Comparison of ENCODE assay signal across 8 cellular contexts in the genomic region with DNA sequence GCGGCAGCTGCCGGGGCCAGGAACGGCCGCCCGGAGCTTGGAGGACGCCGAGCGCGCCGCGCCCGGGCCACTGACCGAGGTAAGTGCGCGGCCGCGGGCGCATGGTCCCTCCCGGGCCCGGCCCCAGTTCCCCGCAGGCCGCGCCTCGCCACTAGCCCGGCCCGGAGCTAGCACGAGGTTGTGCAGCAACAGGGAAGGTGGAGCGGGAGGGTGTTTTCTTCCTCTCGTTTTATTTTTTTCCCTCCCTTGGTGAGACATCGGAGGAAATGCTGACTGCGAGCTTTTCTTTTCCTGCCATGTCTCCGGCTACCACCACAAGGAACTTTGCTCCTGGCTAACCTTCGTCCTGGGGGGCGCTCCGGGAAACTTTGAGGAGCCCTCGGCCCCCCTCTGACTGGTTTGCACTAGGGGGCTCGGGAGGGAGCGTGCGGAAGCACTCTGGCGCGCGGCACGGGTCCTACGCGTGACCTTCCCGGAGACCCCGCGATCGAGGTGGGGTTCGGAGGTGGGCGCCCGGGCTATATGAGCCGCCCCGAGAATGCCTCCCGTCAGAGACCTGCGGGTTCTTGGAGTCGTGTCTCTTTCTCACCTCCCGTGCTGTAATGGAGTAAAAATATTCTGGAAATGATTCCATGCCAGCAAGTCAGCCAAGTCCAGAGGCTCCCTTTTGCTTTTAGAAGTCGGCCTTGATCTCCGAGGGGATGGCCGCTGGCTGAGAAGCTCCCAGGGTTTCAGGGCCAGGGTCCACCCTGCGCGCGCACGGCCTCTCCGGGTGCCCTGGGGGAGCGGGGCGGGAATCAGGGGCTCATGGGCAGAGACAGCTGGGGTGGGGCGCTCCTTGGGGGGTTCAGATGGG. TPM values are rescaled to one million over a fixed set of nuclear protein-coding genes. Genes with fewer than 3 reads are reported as not detected.
DNase-seq lines count a peak whose midpoint lies in the region; TF ChIP-seq lines count a peak whose summit lies in the region.

No MANE protein-coding gene starts in this region.

- peak overlapping the region; percentile 31 for H3K4me3 ChIP-seq in astrocyte of the spinal cord (ENCODE audit: low read depth, low read length)

- no peak for TF ChIP-seq CTCF in astrocyte of the spinal cord (IDR thresholded peaks at IDR 0.05; ENCODE audit: low read depth, low read length)

- peak; percentile 6 for DNase-seq in NCI-H2171 treated with DMSO at 0.1 percent for 48 hours (lab: John Stamatoyannopoulos, UW)
- no peak for DNase-seq in NCI-H2171 (lab: John Stamatoyannopoulos, UW)
- DNase-seq in astrocyte of the spinal cord (ENCODE audit: low read depth, low spot score): peak; percentile 37
- DNase-seq in kidney glomerular epithelial cell (lab: John Stamatoyannopoulos, UW): peak; percentile 20
- peak; percentile 12 for DNase-seq in superior temporal gyrus (ENCODE audit: extremely low spot score)
- no peak for DNase-seq in NCI-H446 treated with DMSO at 0.1 percent for 48 hours (lab: John Stamatoyannopoulos, UW)
- no peak for DNase-seq in activated gamma-delta T cell treated with Interleukin-2 at 50 U/mL for 16 hours
- no peak for DNase-seq in ureter (ENCODE audit: low spot score)

- in situ Hi-C loops in astrocyte of the spinal cord (cut with HindIII; ENCODE audit: low sequenced_read_pairs): no loop called here

RNA-seq across cellular contexts. Expression of a gene that starts 0.9 kb away (rescaled TPM):
- total RNA-seq in ureter: 1.6 TPM

Comparison
In these comparisons a context has a peak if more than half of its experiments do, and no peak if none do; other contexts are left out.
1. DNase-seq: peak in NCI-H2171 treated with DMSO at 0.1 percent for 48 hours (single experiment), astrocyte of the spinal cord (single experiment), kidney glomerular epithelial cell (single experiment) and superior temporal gyrus (single experiment); none in NCI-H2171 (single experiment), NCI-H446 treated with DMSO at 0.1 percent for 48 hours (single experiment), activated gamma-delta T cell treated with Interleukin-2 at 50 U/mL for 16 hours (single experiment) and ureter (single experiment).